In genomic region chr7:130441408-130441854, GRCh38 we compare ENCODE assay signal across 1 cellular context.
TF ChIP-seq lines count a peak whose summit lies in the region.

No MANE protein-coding gene starts in this region.

TF ChIP-seq in GM12878, 131 proteins besides CTCF, POLR2A, EP300 and RAD21 (continued from another document):
- TF ChIP-seq CUX1 (IDR thresholded peaks at IDR 0.05; ENCODE audit: insufficient replicate concordance, low read depth, low read length) (no peak), MLLT1 (IDR thresholded peaks at IDR 0.05) (0 out of 2 replicates have a peak, but pooled peaks have one; percentile 28), BMI1 (IDR thresholded peaks at IDR 0.05; ENCODE audit: borderline replicate concordance) (peak; percentile 54; the same call in 1 of the 2 replicates), BCL11A (IDR thresholded peaks at IDR 0.05; ENCODE audit: low read depth, low read length) (no peak), RELA (IDR thresholded peaks at IDR 0.05; ENCODE audit: borderline replicate concordance, partially characterized antibody) (no peak), SMC3 (IDR thresholded peaks at IDR 0.05; ENCODE audit: borderline replicate concordance, low read length) (no peak)
TF ChIP-seq in GM12878: peak in this region for 2.
